Comparison of ENCODE assay signal across 3 cellular contexts in genomic region chr9:114238471-114238870, GRCh38.
TF ChIP-seq lines count a peak whose summit lies in the region.

No MANE protein-coding gene starts in this region.

TF ChIP-seq in IMR-90, 13 proteins besides CTCF, POLR2A, EP300 and RAD21:
- TF ChIP-seq USF2 (IDR thresholded peaks at IDR 0.05; ENCODE audit: low read depth, low read length) = no peak

TF ChIP-seq in endothelial cell of umbilical vein, 7 proteins besides CTCF, POLR2A, EP300 and RAD21:
- TF ChIP-seq EZH2 (IDR thresholded peaks at IDR 0.05; ENCODE audit: borderline replicate concordance, low read depth, low read length, severe bottlenecking) = no peak
- TF ChIP-seq FOS (IDR thresholded peaks at IDR 0.05; ENCODE audit: borderline replicate concordance, insufficient read depth, low read length) = no peak
- TF ChIP-seq MYC (IDR thresholded peaks at IDR 0.05; ENCODE audit: low read depth, low read length) = no peak
- TF ChIP-seq GATA2 (IDR thresholded peaks at IDR 0.05; ENCODE audit: insufficient read depth, insufficient read length, low read depth, low read length) = no peak
- TF ChIP-seq POLR2AphosphoS5 (IDR thresholded peaks at IDR 0.05; ENCODE audit: insufficient read depth, low read depth, low read length) = no peak
- TF ChIP-seq MAX (IDR thresholded peaks at IDR 0.05; ENCODE audit: insufficient read depth, insufficient read length) = no peak
- no peak for TF ChIP-seq JUN (IDR thresholded peaks at IDR 0.05; ENCODE audit: borderline replicate concordance, insufficient read depth, insufficient read length, low read depth)
TF ChIP-seq in endothelial cell of umbilical vein: peak in this region for 0.

TF ChIP-seq in WTC11, 78 proteins besides CTCF, POLR2A, EP300 and RAD21:
- TF ChIP-seq JUN (CRISPR knock-in tag; IDR thresholded peaks at IDR 0.05) = no peak
- no peak for TF ChIP-seq ATF2 (CRISPR knock-in tag; IDR thresholded peaks at IDR 0.05; ENCODE audit: borderline replicate concordance, low read depth)
- TF ChIP-seq ZBTB21 (CRISPR knock-in tag; IDR thresholded peaks at IDR 0.05; ENCODE audit: borderline replicate concordance) = no peak
- no peak for TF ChIP-seq E2F4 (CRISPR knock-in tag; IDR thresholded peaks at IDR 0.05; ENCODE audit: borderline replicate concordance, low read depth)
- TF ChIP-seq USF1 (CRISPR knock-in tag; IDR thresholded peaks at IDR 0.05) = no peak
- no peak for TF ChIP-seq ZNF416 (CRISPR knock-in tag; IDR thresholded peaks at IDR 0.05)
- TF ChIP-seq ZNF232 (CRISPR knock-in tag; IDR thresholded peaks at IDR 0.05) = no peak
- no peak for TF ChIP-seq OVOL2 (CRISPR knock-in tag; IDR thresholded peaks at IDR 0.05; ENCODE audit: borderline replicate concordance)
- TF ChIP-seq FOXK1 (CRISPR knock-in tag; IDR thresholded peaks at IDR 0.05) = no peak
- no peak for TF ChIP-seq PRRX2 (CRISPR knock-in tag; IDR thresholded peaks at IDR 0.05)
TF ChIP-seq in WTC11: peak in this region for 0.
